ENCODE assay signal across 8 cellular contexts in the genomic region with DNA sequence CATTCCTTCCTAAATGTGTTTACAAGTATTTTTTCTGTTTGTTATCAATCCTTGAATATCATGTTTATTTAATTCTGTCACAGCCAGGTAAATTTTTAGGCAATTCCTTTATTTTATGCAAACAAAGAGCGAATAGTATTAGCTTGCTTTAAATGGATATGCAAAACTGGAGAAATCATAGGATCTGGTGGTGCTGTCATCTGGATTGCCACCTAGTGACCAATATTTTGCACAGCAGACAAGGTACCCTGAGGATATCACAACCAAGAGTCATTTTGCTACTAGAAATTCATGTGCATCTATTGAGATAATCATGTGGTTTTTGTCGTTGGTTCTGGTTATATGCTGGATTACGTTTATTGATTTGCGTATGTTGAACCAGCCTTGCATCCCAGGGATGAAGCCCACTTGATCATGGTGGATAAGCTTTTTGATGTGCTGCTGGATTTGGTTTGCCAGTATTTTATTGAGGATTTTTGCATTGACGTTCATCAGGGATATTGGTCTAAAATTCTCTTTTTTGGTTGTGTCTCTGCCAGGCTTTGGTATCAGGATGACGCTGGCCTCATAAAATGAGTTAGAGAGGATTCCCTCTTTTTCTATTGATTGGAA. TPM values are rescaled to one million over a fixed set of nuclear protein-coding genes. Genes with fewer than 3 reads are reported as not detected.
A peak's percentile ranks its signal among the peaks of the same experiment; 100 is the strongest.
DNase-seq lines count a peak whose midpoint lies in the region; FAIRE-seq and TF ChIP-seq lines count a peak whose summit lies in the region.
"Not testable (repeated sequence)": the region's sequence is repeated elsewhere in the genome, so short reads cannot be mapped to it uniquely, and the experiment has no call there.

No MANE protein-coding gene starts in this region.

- dilution Hi-C loops in endothelial cell of umbilical vein (cut with MboI; ENCODE audit: extremely low pct_ligation_motif_present, low sequenced_read_pairs), result not testable (repeated sequence)

- not testable (repeated sequence) for H3K4me3 ChIP-seq in AG04450 (ENCODE audit: low read depth, low read length); GM12864 (ENCODE audit: low read depth, low read length); adipocyte (ENCODE audit: low read length); endothelial cell of umbilical vein (replicated peaks in 1 of 3; ENCODE audit: insufficient read depth in 1 of 3, low read depth in 1 of 3, low read length in 3 of 3); prostate gland

- not testable (repeated sequence) for H4K20me1 ChIP-seq in endothelial cell of umbilical vein (replicated peaks; ENCODE audit: control insufficient read depth, extremely low read depth, insufficient read depth, low read length)

- not testable (repeated sequence) for BruUV-seq in endothelial cell of umbilical vein (replicated peaks; lab: Mats Ljungman, UMichigan)

- H3K9me1 ChIP-seq in endothelial cell of umbilical vein (replicated peaks; ENCODE audit: control insufficient read depth, extremely low read depth, insufficient read depth, low read length), result not testable (repeated sequence)

- peak; percentile 61 for TF ChIP-seq RAD21 in Ishikawa (IDR thresholded peaks at IDR 0.05; ENCODE audit: low read depth)

- POLR2A ChIA-PET in AG04450 (lab: Yijun Ruan, JAX); endothelial cell of umbilical vein (lab: Charles Lee): not testable (repeated sequence)

- CTCF ChIA-PET in AG04450 (lab: Charles Lee) (interaction anchor here (0.6 to 1.9 kb wide), 11 partner anchors 9 to 490 kb away, joined by 3 to 63 read pairs (median 4); no protein-coding TSS in a partner anchor), endothelial cell of umbilical vein (lab: Charles Lee) (interaction anchor here (0.6 to 2.2 kb wide), 30 partner anchors 9 to 490 kb away, joined by 3 to 137 read pairs (median 6); no protein-coding TSS in a partner anchor)

- not testable (repeated sequence) for H3K9me3 ChIP-seq in AG04450 (ENCODE audit: control insufficient read depth, insufficient read depth, low read length); endothelial cell of umbilical vein (replicated peaks; ENCODE audit: control insufficient read depth, insufficient read depth, low read length); prostate gland
- H3K9me3 ChIP-seq in adipocyte (ENCODE audit: control insufficient read depth, low read length), result peaks cover 21% of the 10 kb centered on the region

- TF ChIP-seq EP300 in Ishikawa (IDR thresholded peaks at IDR 0.05; ENCODE audit: borderline replicate concordance), result not testable (repeated sequence)

- not testable (repeated sequence) for H3K4me1 ChIP-seq in adipocyte (ENCODE audit: control insufficient read depth, insufficient read depth, low read length); endothelial cell of umbilical vein (ENCODE audit: control insufficient read depth, extremely low read depth, insufficient read depth, low read length); prostate gland (replicated peaks)

- H3K4me2 ChIP-seq in endothelial cell of umbilical vein (ENCODE audit: insufficient read depth, low read length), result not testable (repeated sequence)

- not testable (repeated sequence) for H2AFZ ChIP-seq in endothelial cell of umbilical vein (ENCODE audit: low read depth, low read length)

- H3K79me2 ChIP-seq in endothelial cell of umbilical vein (ENCODE audit: control insufficient read depth, insufficient read depth, low read length), result not testable (repeated sequence)

- not testable (repeated sequence) for TF ChIP-seq POLR2A in endothelial cell of umbilical vein (IDR thresholded peaks at IDR 0.05; ENCODE audit: low read depth, low read length); prostate gland (IDR thresholded peaks at IDR 0.05)

- H3K9ac ChIP-seq in adipocyte (ENCODE audit: low read length); endothelial cell of umbilical vein (replicated peaks; ENCODE audit: extremely low read depth, insufficient read depth, low read length): not testable (repeated sequence)

- WGBS in prostate gland, result 93% methylated on average over 6 of the region's 6 CpGs

- H3K27me3 ChIP-seq in AG04450 (ENCODE audit: control insufficient read depth, insufficient read depth, low read length); adipocyte (replicated peaks; ENCODE audit: control insufficient read depth, insufficient read depth, low read length); endothelial cell of umbilical vein (ENCODE audit: control insufficient read depth in 2 of 2, insufficient read depth in 2 of 2, low read length in 2 of 2); prostate gland (replicated peaks; ENCODE audit: insufficient read depth): not testable (repeated sequence)

- H3K27ac ChIP-seq in AG04450 (ENCODE audit: low read depth, low read length); endothelial cell of umbilical vein (ENCODE audit: insufficient read depth, low read depth, low read length); prostate gland: not testable (repeated sequence)

- not testable (repeated sequence) for H3K36me3 ChIP-seq in adipocyte (ENCODE audit: control insufficient read depth, insufficient read depth, low read length, severe bottlenecking); endothelial cell of umbilical vein (ENCODE audit: control insufficient read depth in 2 of 2, extremely low read depth in 1 of 2, insufficient read depth in 2 of 2, low read length in 2 of 2); prostate gland

- peak; percentile 12 for FAIRE-seq in endothelial cell of umbilical vein (lab: Jason Lieb, UNC)

- peak; percentile 59 for TF ChIP-seq CTCF in AG04450 (IDR thresholded peaks at IDR 0.05; ENCODE audit: low read depth, low read length)
- TF ChIP-seq CTCF in GM12864 (IDR thresholded peaks at IDR 0.05; ENCODE audit: low read depth, low read length, missing control alignments), result peak; percentile 33
- peak; percentile 19 to 58 for TF ChIP-seq CTCF in endothelial cell of umbilical vein (IDR thresholded peaks at IDR 0.05; ENCODE audit: extremely low read depth in 1 of 2, insufficient read depth in 1 of 2, low read depth in 1 of 2, low read length in 2 of 2)
- peak in 3 of 4 experiments; percentile 12 to 41 (median 33) for TF ChIP-seq CTCF in prostate gland (IDR thresholded peaks at IDR 0.05)

- not testable (repeated sequence) for DNase-seq in AG04450 (ENCODE audit: low read depth, low spot score); GM12864 (ENCODE audit: low read depth); prostate gland (ENCODE audit: low spot score)
- DNase-seq in NCI-H748 (lab: John Stamatoyannopoulos, UW; ENCODE audit: unreplicated experiment) (peak; percentile 17), adipocyte (ENCODE audit: low read depth) (peak; percentile 75), endothelial cell of umbilical vein (ENCODE audit: low read depth, low spot score) (peak; percentile 59), iPS-NIHi7 (ENCODE audit: extremely low spot score) (peak; percentile 28)

- intact Hi-C loops in endothelial cell of umbilical vein (cut with micrococcal nuclease), result loop anchor here (1.0 kb wide), 1 partner anchor 72 kb away; no protein-coding TSS in a partner anchor
- intact Hi-C loops in prostate gland (cut with DNase I), result loop anchor here (5.0 kb wide), 1 partner anchor 73 kb away; no protein-coding TSS in a partner anchor

RNA-seq across cellular contexts. Expression of gene HECTD2, which starts 40.1 kb away (rescaled TPM):
- 8.5 and 13.0 TPM in 2 replicates for polyA plus RNA-seq in AG04450 (2011; rRNA removed)
- polyA minus RNA-seq in AG04450 (2011; rRNA and poly(A)+ RNA removed), result 6.7 and 13.6 TPM in 2 replicates
- total RNA-seq in endothelial cell of umbilical vein, result 7.7 and 10.7 TPM in 2 replicates
- polyA plus RNA-seq in endothelial cell of umbilical vein, result 3.5 and 4.2 TPM in 2 replicates
- 2.1 and 2.7 TPM in 2 replicates for polyA plus RNA-seq in endothelial cell of umbilical vein (2011; cell fraction: cytosol; rRNA removed)
- 37.5 and 42.5 TPM in 2 replicates for polyA plus RNA-seq in endothelial cell of umbilical vein (2011; cell fraction: nucleus; rRNA removed)
- 6.2 and 6.6 TPM in 2 replicates for polyA plus RNA-seq in endothelial cell of umbilical vein (2012)
- polyA minus RNA-seq in endothelial cell of umbilical vein, result 13.3 TPM in 2 replicates
- polyA minus RNA-seq in endothelial cell of umbilical vein (2011; cell fraction: cytosol; rRNA and poly(A)+ RNA removed), result 4.4 TPM
- 24.1 and 36.8 TPM in 2 replicates for polyA minus RNA-seq in endothelial cell of umbilical vein (2011; cell fraction: nucleus; rRNA and poly(A)+ RNA removed)
- total RNA-seq in prostate gland, result 10 to 100 TPM; 18.7 to 22.8 TPM
